In genomic region chr11:86955674-86956522, GRCh38 we compare ENCODE assay signal across 8 cellular contexts. TPM values are rescaled to one million over a fixed set of nuclear protein-coding genes. Genes with fewer than 3 reads are reported as not detected.
DNase-seq lines count a peak whose midpoint lies in the region; ATAC-seq, FAIRE-seq and TF ChIP-seq lines count a peak whose summit lies in the region.

No MANE protein-coding gene starts in this region.

- in situ Hi-C loops in GM13977 (cut with MboI; ENCODE audit: low pct_unique_long_range_greater_than_20kb, low sequenced_read_pairs, unreplicated experiment) = no loop called here

- peaks cover 12% of the 10 kb centered on the region for H3K23me2 ChIP-seq in H1 (ENCODE audit: low read depth, low read length)

- 2% methylated on average over 42 of the region's 49 CpGs; no CpG with 5 or more reads in 1 of the 2 experiments for WGBS in H1 (ENCODE audit: extremely low coverage in 1 of 2, insufficient coverage in 1 of 2, insufficient read length in 1 of 2, insufficient replicate concordance in 2 of 2, low coverage in 1 of 2, low lambda C conversion rate in 2 of 2, missing lambda C conversion rate in 1 of 2), 2 experiments
- 0 to 1% (median 0%) methylated on average over 27 to 49 of the region's 49 CpGs for WGBS in stomach, 5 donors

- DNase-seq in AG08396 (ENCODE audit: low spot score) (peak; percentile 85), GM13977 (ENCODE audit: low spot score) (peak; percentile 82), NB4 (ENCODE audit: low read depth) (peak; percentile 77), UCSD-AML1 (lab: John Stamatoyannopoulos, UW; ENCODE audit: unreplicated experiment) (peak; percentile 68), H1 (ENCODE audit: low read depth in 1 of 2, low spot score in 2 of 2) (peak in 1 of 2 experiments; percentile 88), lung microvascular endothelial cell (ENCODE audit: low read depth in 2 of 2) (peak; percentile 87 to 93), stomach (peak; percentile 89)

- intact Hi-C loops in stomach (cut with DNase I; ENCODE audit: low total_unique reads) = loop anchor here (10.0 kb wide), 1 partner anchor 79 kb away; the partner anchor contains the start of gene TMEM135

- H3K23ac ChIP-seq in H1 (ENCODE audit: insufficient read length) = no peak overlapping the region

- CTCF ChIA-PET in H1 (lab: Charles Lee; ENCODE audit: partially characterized antibody) = interaction anchor here (0.7 to 3.8 kb wide), 14 partner anchors 11 to 465 kb away, joined by 3 to 18 read pairs (median 3); no protein-coding TSS in a partner anchor

- H3K14ac ChIP-seq in H1 (ENCODE audit: insufficient read length) = no peak overlapping the region

- H3K4ac ChIP-seq in H1 (replicated peaks; ENCODE audit: insufficient read length, low read depth, low read length) = peak overlapping the region; percentile 36

- H4K20me1 ChIP-seq in H1 (replicated peaks in 1 of 2; ENCODE audit: control insufficient read depth in 1 of 2, insufficient read depth in 2 of 2, low read length in 2 of 2) = no peaks in the 10 kb centered on the region

- no peak for FAIRE-seq in H1 (lab: Jason Lieb, UNC)

- ATAC-seq in HG02763 (IDR thresholded peaks at IDR 0.05; ENCODE audit: unreplicated experiment) = peak; percentile 57

- H2AK5ac ChIP-seq in H1 (ENCODE audit: low read depth, low read length) = no peak overlapping the region

- H3K9ac ChIP-seq in H1 (replicated peaks in 1 of 4; ENCODE audit: extremely low read depth in 1 of 4, low read depth in 3 of 4, low read length in 3 of 4) = peak overlapping the region; percentile 49 to 68 (median 62); a peak in 6 of 7 replicates

- peaks cover 0 to 7% of the 10 kb centered on the region in 2 experiments; a peak in 3 of 4 replicates for H3K9me3 ChIP-seq in H1 (ENCODE audit: insufficient read depth in 2 of 2, low read depth in 1 of 2, low read length in 1 of 2)
- H3K9me3 ChIP-seq in stomach = no peaks in the 10 kb centered on the region

- H3K79me1 ChIP-seq in H1 (ENCODE audit: low read depth, low read length) = 0 out of 2 replicates have a peak, but pooled peaks cover 2% of the 10 kb centered on the region

- H2BK20ac ChIP-seq in H1 (ENCODE audit: low read length) = peak overlapping the region; percentile 62; the same call in 1 of the 2 replicates

- no peak for TF ChIP-seq POLR2A in NB4 (IDR thresholded peaks at IDR 0.05; ENCODE audit: extremely low read depth, insufficient read length)
- peak; percentile 21 to 59; a peak in 1 of 3 replicates for TF ChIP-seq POLR2A in H1 (IDR thresholded peaks at IDR 0.05; ENCODE audit: control extremely low read depth in 1 of 2, low read depth in 2 of 2, low read length in 2 of 2)
- peak in 2 of 4 donors; percentile 17 to 50 for TF ChIP-seq POLR2A in stomach (IDR thresholded peaks at IDR 0.05)

- no peak for TF ChIP-seq EP300 in H1 (IDR thresholded peaks at IDR 0.05; ENCODE audit: borderline replicate concordance in 1 of 2, low read depth in 2 of 2, low read length in 2 of 2)
- no peak for TF ChIP-seq EP300 in stomach (IDR thresholded peaks at IDR 0.05)

- peaks cover 0 to 3% of the 10 kb centered on the region in 2 experiments; a peak in 1 of 4 replicates for H3K79me2 ChIP-seq in H1 (ENCODE audit: control insufficient read depth in 1 of 2, insufficient read depth in 2 of 2, low read length in 2 of 2)

- TF ChIP-seq CTCF in GM13977 (IDR thresholded peaks at IDR 0.05; ENCODE audit: extremely low read depth, insufficient read depth, missing control alignments) = peak; percentile 29
- peak; percentile 19 for TF ChIP-seq CTCF in NB4 (IDR thresholded peaks at IDR 0.05; ENCODE audit: low read depth, low read length)
- peak in 2 of 3 experiments; percentile 10 to 22; a peak in 2 of 4 replicates for TF ChIP-seq CTCF in H1 (IDR thresholded peaks at IDR 0.05; ENCODE audit: control extremely low read depth in 1 of 3, insufficient read depth in 1 of 3, low read depth in 1 of 3, low read length in 3 of 3)
- TF ChIP-seq CTCF in stomach (IDR thresholded peaks at IDR 0.05) = peak in 3 of 7 experiments; percentile 31 to 50 (median 36)

- H4K5ac ChIP-seq in H1 (ENCODE audit: insufficient read length, low read depth, low read length) = peak overlapping the region; percentile 73

- TF ChIP-seq RAD21 in H1 (IDR thresholded peaks at IDR 0.05 in 1 of 2, conservative IDR thresholded peaks at IDR 0.05 in 1 of 2; ENCODE audit: low read depth in 2 of 2, low read length in 2 of 2) = peak; percentile 45 to 52

- peak overlapping the region; percentile 76 to 94 for H3K4me2 ChIP-seq in H1 (ENCODE audit: insufficient read depth in 1 of 2, low read depth in 2 of 2, low read length in 2 of 2)

- H3K18ac ChIP-seq in H1 (ENCODE audit: extremely low read depth, low read length) = peak overlapping the region; percentile 89

- H4K8ac ChIP-seq in H1 (ENCODE audit: extremely low read depth, insufficient read depth, low read length) = peak overlapping the region; percentile 71; the same call in 1 of the 2 replicates

- no peak overlapping the region for H2BK120ac ChIP-seq in H1 (replicated peaks; ENCODE audit: low read depth, low read length)

- peaks cover 5 to 10% (median 8%) of the 10 kb centered on the region in 4 experiments for H3K27me3 ChIP-seq in H1 (replicated peaks in 1 of 4; ENCODE audit: control insufficient read depth in 3 of 4, extremely low read depth in 1 of 4, insufficient read depth in 3 of 4, low read length in 3 of 4)
- H3K27me3 ChIP-seq in stomach = peaks cover 0 to 10% (median 4%) of the 10 kb centered on the region in 3 donors

- peak overlapping the region; percentile 100 for H2AFZ ChIP-seq in H1 (ENCODE audit: low read length)

- peak overlapping the region; percentile 20 for H2BK15ac ChIP-seq in H1 (ENCODE audit: low read length)

- H3K27ac ChIP-seq in H1 (ENCODE audit: low read depth, low read length) = no peak overlapping the region; the same call in 1 of the 2 replicates
- H3K27ac ChIP-seq in stomach = peak overlapping the region; percentile 91 to 94 (median 93)

- peak overlapping the region; percentile 61 for H2BK12ac ChIP-seq in H1 (ENCODE audit: low read depth, low read length)

- H3K56ac ChIP-seq in H1 (replicated peaks; ENCODE audit: insufficient read length, low read depth, low read length) = peak overlapping the region; percentile 13

- POLR2A ChIA-PET in H1 (lab: Charles Lee; ENCODE audit: partially characterized antibody) = interaction anchor here (0.6 to 1.5 kb wide), 8 partner anchors 9 to 895 kb away, joined by 3 to 6 read pairs (median 3); partner anchors contain the start of gene PRSS23

- peak overlapping the region; percentile 84; the same call in 1 of the 2 replicates for H2BK5ac ChIP-seq in H1 (ENCODE audit: low read depth, low read length)

- H3K4me3 ChIP-seq in NB4 (ENCODE audit: low read depth, low read length) (peak overlapping the region; percentile 65), H1 (ENCODE audit: extremely low read depth in 1 of 4, insufficient read depth in 2 of 4, low read depth in 3 of 4, low read length in 4 of 4) (peak overlapping the region; percentile 80 to 96 (median 81)), stomach (peak overlapping the region; percentile 84 to 97 (median 90))

- H4K91ac ChIP-seq in H1 (replicated peaks; ENCODE audit: insufficient read length, low read length) = peak overlapping the region; percentile 45

- H3K4me1 ChIP-seq in H1 (replicated peaks in 1 of 4; ENCODE audit: control insufficient read depth in 3 of 4, insufficient read depth in 4 of 4, low read length in 3 of 4) (peaks cover 0 to 15% (median 10%) of the 10 kb centered on the region in 4 experiments; a peak in 4 of 7 replicates), stomach (peaks cover 26 to 53% (median 43%) of the 10 kb centered on the region in 4 donors)

- H3K36me3 ChIP-seq in H1 (ENCODE audit: control insufficient read depth in 2 of 4, insufficient read depth in 4 of 4, low read length in 3 of 4) = peaks cover 0 to 5% (median 2%) of the 10 kb centered on the region in 4 experiments; a peak in 3 of 8 replicates
- peaks cover 0 to 10% (median 6%) of the 10 kb centered on the region in 4 donors for H3K36me3 ChIP-seq in stomach

TF ChIP-seq in H1, 55 proteins besides CTCF, POLR2A, EP300 and RAD21 (continues in another document):
- TF ChIP-seq SUZ12 (IDR thresholded peaks at IDR 0.05; ENCODE audit: low read length) = no peak
- peak; percentile 10 for TF ChIP-seq POLR2AphosphoS5 (IDR thresholded peaks at IDR 0.05; ENCODE audit: low read depth, low read length)
- TF ChIP-seq NRF1 (IDR thresholded peaks at IDR 0.05; ENCODE audit: low read depth, low read length) = 0 out of 2 replicates have a peak, but pooled peaks have one; percentile 18
- peak; percentile 30; the same call in 1 of the 2 replicates for TF ChIP-seq KDM1A (IDR thresholded peaks at IDR 0.05; ENCODE audit: borderline replicate concordance, low read length)
- TF ChIP-seq SAP30 (IDR thresholded peaks at IDR 0.05; ENCODE audit: insufficient read depth, insufficient replicate concordance, low read length) = peak; percentile 69
- TF ChIP-seq RBBP5 (IDR thresholded peaks at IDR 0.05; ENCODE audit: borderline replicate concordance, low read depth, low read length) = peak; percentile 34; the same call in 1 of the 2 replicates
- no peak for TF ChIP-seq YY1 (IDR thresholded peaks at IDR 0.05; ENCODE audit: low read depth, low read length)
- TF ChIP-seq BACH1 (IDR thresholded peaks at IDR 0.05; ENCODE audit: low read length) = peak; percentile 18; the same call in 1 of the 2 replicates
- TF ChIP-seq, protein P1, sequence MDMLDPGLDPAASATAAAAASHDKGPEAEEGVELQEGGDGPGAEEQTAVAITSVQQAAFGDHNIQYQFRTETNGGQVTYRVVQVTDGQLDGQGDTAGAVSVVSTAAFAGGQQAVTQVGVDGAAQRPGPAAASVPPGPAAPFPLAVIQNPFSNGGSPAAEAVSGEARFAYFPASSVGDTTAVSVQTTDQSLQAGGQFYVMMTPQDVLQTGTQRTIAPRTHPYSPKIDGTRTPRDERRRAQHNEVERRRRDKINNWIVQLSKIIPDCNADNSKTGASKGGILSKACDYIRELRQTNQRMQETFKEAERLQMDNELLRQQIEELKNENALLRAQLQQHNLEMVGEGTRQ (IDR thresholded peaks at IDR 0.05; ENCODE audit: low read length) = peak; percentile 31; the same call in 1 of the 2 replicates
- TF ChIP-seq CREB1 (IDR thresholded peaks at IDR 0.05) = 0 out of 2 replicates have a peak, but pooled peaks have one; percentile 4

RNA-seq across cellular contexts. Expression of gene FZD4, which starts 0.7 kb away (rescaled TPM):
- 6.8 and 7.1 TPM in 2 replicates for total RNA-seq in H1 (2021; fragmentation: NEBNext Ultra II Directional; extraction: Animal tissue kit (Norgen Biotek cat#: 25700))
- polyA plus RNA-seq in H1 (2011; rRNA removed) (3.0 and 3.1 TPM in 2 replicates), stomach (1 to 10 TPM; 2.4 to 4.7 (median 2.7) TPM)
- 3.3 TPM for polyA plus RNA-seq in H1 (2011; cell fraction: cytosol; rRNA removed)
- 2.1 TPM for polyA plus RNA-seq in H1 (2011; cell fraction: nucleus; rRNA removed)
- polyA plus RNA-seq in H1 (2012, experiment 1 of 2) = 2.5 to 3.6 TPM (median 3.0 TPM) in 4 replicates
- polyA plus RNA-seq in H1 (2012, experiment 2 of 2) = 0.35 TPM
- polyA plus RNA-seq in H1 (2013, experiment 1 of 2) = 6.1 TPM
- polyA plus RNA-seq in H1 (2013, experiment 2 of 2) = 6.4 TPM
- 6.1 and 6.8 TPM in 2 replicates for polyA minus RNA-seq in H1 (2011; rRNA and poly(A)+ RNA removed)
- polyA minus RNA-seq in H1 (2011; cell fraction: cytosol; rRNA and poly(A)+ RNA removed) = 3.4 TPM
- 5.1 TPM for polyA minus RNA-seq in H1 (2011; cell fraction: nucleus; rRNA and poly(A)+ RNA removed)
- total RNA-seq in lung microvascular endothelial cell (97.0 and 133 TPM in 2 replicates), stomach (10 to 100 TPM in 4 of 5 donors, 1 to 10 TPM in 1; 6.1 to 55.8 (median 18.1) TPM)
